8 cellular contexts compared by ENCODE assay signal in genomic region chr4:145618912-145619638, GRCh38. TPM values are rescaled to one million over a fixed set of nuclear protein-coding genes. Genes with fewer than 3 reads are reported as not detected.
DNase-seq lines count a peak whose midpoint lies in the region; ATAC-seq and TF ChIP-seq lines count a peak whose summit lies in the region.

MMAA (plus strand) TSS chr4:145619385; CDS start chr4:145639140, 19,755 bp downstream.

- H3K9ac ChIP-seq in HUES48 (ENCODE audit: low read depth, low read length), result peak within 1 kb of the TSS; percentile 90
- H3K9ac ChIP-seq in OCI-LY3 (ENCODE audit: low read length), result peak within 1 kb of the TSS; percentile 91

- peak within 1 kb of the TSS; percentile 96 for H3K4me3 ChIP-seq in HUES48 (ENCODE audit: low read depth, low read length)
- H3K4me3 ChIP-seq in OCI-LY3 (ENCODE audit: low read length), result peak within 1 kb of the TSS; percentile 81
- H3K4me3 ChIP-seq in epithelial cell of esophagus (ENCODE audit: low read length), result peak within 1 kb of the TSS; percentile 89

- H3K4me1 ChIP-seq in HUES48 (ENCODE audit: control insufficient read depth, insufficient read depth, low read length), result peaks cover 14% of the 10 kb centered on the region; the same call in 1 of the 2 replicates
- H3K4me1 ChIP-seq in OCI-LY3 (ENCODE audit: low read length), result peaks cover 31% of the 10 kb centered on the region

- no peaks in the 10 kb centered on the region for H3K9me3 ChIP-seq in HUES48 (ENCODE audit: control insufficient read depth, insufficient read depth, low read length)
- H3K9me3 ChIP-seq in OCI-LY3 (ENCODE audit: insufficient read depth, low read length), result no peaks in the 10 kb centered on the region

- peak within 1 kb of the TSS; percentile 80 for H3K4me2 ChIP-seq in OCI-LY3 (ENCODE audit: low read length)

- H3K79me2 ChIP-seq in OCI-LY3 (ENCODE audit: low read length), result peaks cover 29% of the 10 kb centered on the region

- H2AFZ ChIP-seq in OCI-LY3 (ENCODE audit: low read depth, low read length), result peak within 1 kb of the TSS; percentile 78

- DNase-seq in DMS 273 (lab: John Stamatoyannopoulos, UW; ENCODE audit: unreplicated experiment) (peak; percentile 95), activated T-cell treated with anti-CD3 and anti-CD28 coated beads for 24 hours (ENCODE audit: low read depth) (peak; percentile 97), epithelial cell of esophagus (ENCODE audit: low read depth) (peak; percentile 92), mucosa of gallbladder (ENCODE audit: low spot score) (peak; percentile 94)
- DNase-seq in stimulated activated CD8-positive, alpha-beta memory T cell treated with anti-CD3 and anti-CD28 coated beads, Interleukin-4, amount 100 ng/mL, for 4 hours (ENCODE audit: low read depth in 2 of 2, low spot score in 1 of 2), result peak; percentile 91 to 93

- H3K27ac ChIP-seq in HUES48 (ENCODE audit: low read depth, low read length) (peak within 1 kb of the TSS; percentile 90), OCI-LY3 (ENCODE audit: low read length) (peak within 1 kb of the TSS; percentile 80)

- no peaks in the 10 kb centered on the region for H3K27me3 ChIP-seq in HUES48 (ENCODE audit: control insufficient read depth, insufficient read depth, low read length)
- no peaks in the 10 kb centered on the region for H3K27me3 ChIP-seq in OCI-LY3 (ENCODE audit: low read depth, low read length)

- H3K36me3 ChIP-seq in HUES48 (ENCODE audit: control insufficient read depth, insufficient read depth, low read length) (no peaks in the 10 kb centered on the region), OCI-LY3 (replicated peaks; ENCODE audit: low read depth, low read length) (peaks cover 7% of the 10 kb centered on the region)

- H4K20me1 ChIP-seq in OCI-LY3 (ENCODE audit: insufficient read depth, low read length), result no peaks in the 10 kb centered on the region

- peak; percentile 88 for ATAC-seq in GM21390 (IDR thresholded peaks at IDR 0.05; ENCODE audit: unreplicated experiment)

- TF ChIP-seq CTCF in OCI-LY3 (IDR thresholded peaks at IDR 0.05; ENCODE audit: low read depth, low read length) (peak; percentile 80), epithelial cell of esophagus (IDR thresholded peaks at IDR 0.05; ENCODE audit: insufficient read depth, low read depth, low read length, missing control alignments) (no peak)

RNA-seq across cellular contexts. Expression of gene MMAA, which starts in this region (rescaled TPM):
- 17.3 TPM for total RNA-seq in mucosa of gallbladder

Comparison
In these comparisons a context has a peak if more than half of its experiments do, and no peak if none do; other contexts are left out.
1. Peak in every context shown above with its lines: DNase-seq, ATAC-seq, H3K4me3 ChIP-seq and H3K27ac ChIP-seq.